In genomic region chr4:76211769-76212168, GRCh38 we compare ENCODE assay signal across 8 cellular contexts. TPM values are rescaled to one million over a fixed set of nuclear protein-coding genes. Genes with fewer than 3 reads are reported as not detected.
DNase-seq lines count a peak whose midpoint lies in the region; ATAC-seq and TF ChIP-seq lines count a peak whose summit lies in the region.

No MANE protein-coding gene starts in this region.

- no peaks in the 10 kb centered on the region for H3K9me3 Mint-ChIP-seq in T-helper 2 cell treated with Interferon-gamma antibody and Interleukin-4, amounts not matched to agents 5 μg/mL and 100 μg/mL, for 36 hours

- H3K27me3 Mint-ChIP-seq in T-helper 17 cell: no peaks in the 10 kb centered on the region
- H3K27me3 Mint-ChIP-seq in T-helper 2 cell treated with Interferon-gamma antibody and Interleukin-4, amounts not matched to agents 5 μg/mL and 100 μg/mL, for 36 hours (ENCODE audit: low read depth): peaks cover 22% of the 10 kb centered on the region

- ATAC-seq in T-helper 17 cell (no peak), GM18867 (IDR thresholded peaks at IDR 0.05; ENCODE audit: unreplicated experiment) (no peak)

- H3K27me3 ChIP-seq in BJ (ENCODE audit: control insufficient read depth, insufficient read depth, low read length): no peaks in the 10 kb centered on the region
- no peaks in the 10 kb centered on the region for H3K27me3 ChIP-seq in parathyroid adenoma (ENCODE audit: control insufficient read depth, insufficient read depth, low read length)
- H3K27me3 ChIP-seq in effector memory CD4-positive, alpha-beta T cell (replicated peaks; ENCODE audit: control insufficient read depth, insufficient read depth, low read length, poor library complexity, severe bottlenecking): no peaks in the 10 kb centered on the region

- H3K27ac ChIP-seq in parathyroid adenoma: peak overlapping the region; percentile 97
- no peak overlapping the region for H3K27ac ChIP-seq in effector memory CD4-positive, alpha-beta T cell (ENCODE audit: insufficient read depth, low read length, poor library complexity, severe bottlenecking)

- peaks cover 15% of the 10 kb centered on the region for H3K4me1 ChIP-seq in parathyroid adenoma
- peaks cover 22% of the 10 kb centered on the region for H3K4me1 ChIP-seq in effector memory CD4-positive, alpha-beta T cell (ENCODE audit: control insufficient read depth, insufficient read depth, low read length, poor library complexity, severe bottlenecking)

- POLR2A ChIA-PET in BJ (lab: Charles Lee): no interaction called here

- no peak for DNase-seq in BJ (ENCODE audit: low read depth)
- DNase-seq in T-helper 17 cell: no peak
- DNase-seq in fibroblast of the aortic adventitia (ENCODE audit: low read depth): no peak
- no peak for DNase-seq in T-helper 2 cell treated with Interferon-gamma antibody and Interleukin-4, amounts not matched to agents 5 μg/mL and 100 μg/mL, for 36 hours (ENCODE audit: low spot score)
- no peak for DNase-seq in effector memory CD4-positive, alpha-beta T cell
- no peak for DNase-seq in stimulated activated CD4-positive, alpha-beta T cell treated with anti-CD3 and anti-CD28 coated beads, Interleukin-1b, Interleukin-23, amount 100 ng/mL, for 48 hours

- H3K9me3 ChIP-seq in T-helper 17 cell (ENCODE audit: control insufficient read depth, low read length, poor library complexity, severe bottlenecking): no peaks in the 10 kb centered on the region
- H3K9me3 ChIP-seq in parathyroid adenoma (ENCODE audit: control insufficient read depth, low read length): no peaks in the 10 kb centered on the region
- no peaks in the 10 kb centered on the region for H3K9me3 ChIP-seq in effector memory CD4-positive, alpha-beta T cell (ENCODE audit: control insufficient read depth, low read length)

- peak overlapping the region; percentile 82; the same call in 1 of the 2 replicates for H3K4me3 ChIP-seq in BJ (ENCODE audit: low read depth, low read length)
- H3K4me3 ChIP-seq in fibroblast of the aortic adventitia (ENCODE audit: low read depth, low read length): peak overlapping the region; percentile 87
- no peak overlapping the region for H3K4me3 ChIP-seq in parathyroid adenoma (ENCODE audit: low read depth, low read length)
- no peak overlapping the region for H3K4me3 ChIP-seq in effector memory CD4-positive, alpha-beta T cell (ENCODE audit: insufficient read depth, low read depth, low read length, poor library complexity, severe bottlenecking)

- CTCF ChIA-PET in BJ (lab: Yijun Ruan, JAX): interaction anchor here (0.7 to 4.3 kb wide), 3 partner anchors 13 to 32 kb away, joined by 3 to 17 read pairs (median 4); no protein-coding TSS in a partner anchor

- H3K36me3 ChIP-seq in BJ (ENCODE audit: control insufficient read depth, insufficient read depth, low read length): no peaks in the 10 kb centered on the region
- H3K36me3 ChIP-seq in parathyroid adenoma (ENCODE audit: control insufficient read depth, insufficient read depth, low read length): no peaks in the 10 kb centered on the region
- H3K36me3 ChIP-seq in effector memory CD4-positive, alpha-beta T cell (ENCODE audit: control insufficient read depth, insufficient read depth, low read length): no peaks in the 10 kb centered on the region

- peaks cover 46% of the 10 kb centered on the region for H3K4me1 Mint-ChIP-seq in T-helper 17 cell
- H3K4me1 Mint-ChIP-seq in T-helper 2 cell treated with Interferon-gamma antibody and Interleukin-4, amounts not matched to agents 5 μg/mL and 100 μg/mL, for 36 hours (ENCODE audit: low read depth): peaks cover 19% of the 10 kb centered on the region

- H3K79me2 ChIP-seq in parathyroid adenoma: peaks cover 37% of the 10 kb centered on the region

- TF ChIP-seq CTCF in BJ (IDR thresholded peaks at IDR 0.05; ENCODE audit: insufficient read depth, low read depth, low read length) (no peak), fibroblast of the aortic adventitia (IDR thresholded peaks at IDR 0.05; ENCODE audit: insufficient read depth, low read length) (no peak), parathyroid adenoma (IDR thresholded peaks at IDR 0.05) (no peak)

- H3K27ac Mint-ChIP-seq in T-helper 17 cell: peak overlapping the region; percentile 93
- H3K27ac Mint-ChIP-seq in T-helper 2 cell treated with Interferon-gamma antibody and Interleukin-4, amounts not matched to agents 5 μg/mL and 100 μg/mL, for 36 hours: no peak overlapping the region

- peak overlapping the region; percentile 98 for H3K4me2 ChIP-seq in parathyroid adenoma (ENCODE audit: low read length)

- no peak overlapping the region for H2AFZ ChIP-seq in parathyroid adenoma

- no peak overlapping the region for H3K9ac ChIP-seq in parathyroid adenoma

- H3K36me3 Mint-ChIP-seq in T-helper 17 cell (ENCODE audit: low read depth): no peaks in the 10 kb centered on the region
- H3K36me3 Mint-ChIP-seq in T-helper 2 cell treated with Interferon-gamma antibody and Interleukin-4, amounts not matched to agents 5 μg/mL and 100 μg/mL, for 36 hours (ENCODE audit: low read depth): no peaks in the 10 kb centered on the region

- H3K4me3 Mint-ChIP-seq in T-helper 17 cell: peak overlapping the region; percentile 94
- no peak overlapping the region for H3K4me3 Mint-ChIP-seq in T-helper 2 cell treated with Interferon-gamma antibody and Interleukin-4, amounts not matched to agents 5 μg/mL and 100 μg/mL, for 36 hours

RNA-seq across cellular contexts. Expression of gene SCARB2, which starts 1.9 kb away (rescaled TPM):
- polyA plus RNA-seq in BJ (2011; rRNA removed): 65.3 and 120 TPM in 2 replicates
- 57.5 and 58.9 TPM in 2 replicates for polyA minus RNA-seq in BJ (2011; rRNA and poly(A)+ RNA removed)
- 10 to 100 TPM; 27.5 to 28.6 TPM for total RNA-seq in T-helper 17 cell
- 114 and 184 TPM in 2 replicates for total RNA-seq in fibroblast of the aortic adventitia (ENCODE audit: low replicate concordance)

RNA-seq across cellular contexts. Expression of gene FAM47E, which starts 39.8 kb away (rescaled TPM):
- polyA plus RNA-seq in BJ (2011; rRNA removed): 0.05 and 0.23 TPM in 2 replicates
- polyA minus RNA-seq in BJ (2011; rRNA and poly(A)+ RNA removed): 0.46 TPM in 1 of 2 replicates, not detected in the other
- total RNA-seq in T-helper 17 cell (under 1 TPM in 1 of 2 donors, not detected in 1; 0.72 TPM), fibroblast of the aortic adventitia (ENCODE audit: low replicate concordance) (0.18 TPM in 1 of 2 replicates, not detected in the other)

Comparison
In these comparisons a context has a peak if more than half of its experiments do, and no peak if none do; other contexts are left out.
1. H3K4me3 ChIP-seq: peak in BJ (single experiment) and fibroblast of the aortic adventitia (single experiment); none in parathyroid adenoma (single experiment) and effector memory CD4-positive, alpha-beta T cell (single experiment).